Comparison of ENCODE assay signal across 9 cellular contexts in genomic region chr17:77449373-77449907, GRCh38.
DNase-seq lines count a peak whose midpoint lies in the region; ATAC-seq and TF ChIP-seq lines count a peak whose summit lies in the region.
"Had no signal": no experiment of that assay in that cellular context is flagged by ENCODE, and none has a peak within 500 bp of the region (broad histone marks: within the 10 kb centered on the region; RNA-seq: fewer than 3 reads in every experiment).

No MANE protein-coding gene starts in this region.

- no peak overlapping the region for H3K4me2 ChIP-seq in H9 (ENCODE audit: insufficient read depth, insufficient read length, low read length)

- H3K14ac ChIP-seq in H9 (ENCODE audit: insufficient read depth, low read length) = no peak overlapping the region; the same call in 1 of the 2 replicates

- H3K23me2 ChIP-seq in H9 (ENCODE audit: insufficient read length, low read depth, low read length, poor library complexity, severe bottlenecking) = peaks cover 18% of the 10 kb centered on the region

- WGBS in H9 (ENCODE audit: extremely low coverage, insufficient read length, low lambda C conversion rate) = no CpG with 5 or more reads among the region's 9 CpGs

- H3K27ac Mint-ChIP-seq in H9 (peak overlapping the region; percentile 81 to 84 (median 82); a peak in 6 of 7 replicates), immature natural killer cell (peak overlapping the region; percentile 71 to 99 (median 93))
- H3K27ac Mint-ChIP-seq in activated T-cell treated with anti-CD3 and anti-CD28 coated beads, Interleukin-2, amount 50 U/mL, for 72 hours = peak overlapping the region; percentile 97
- H3K27ac Mint-ChIP-seq in stimulated activated effector memory CD8-positive, alpha-beta T cell treated with anti-CD3 and anti-CD28 coated beads, Interleukin-12 subunit alpha, Interleukin-12 subunit beta, amount 100 ng/mL, for 72 hours = peak overlapping the region; percentile 98

- peaks cover 3% of the 10 kb centered on the region for H4K20me1 ChIP-seq in H9 (ENCODE audit: control insufficient read depth, insufficient read depth, insufficient read length)

- no peak for ATAC-seq in activated T-cell treated with anti-CD3 and anti-CD28 coated beads, Interleukin-2, amount 50 U/mL, for 72 hours (replicated peaks in 1 of 2)
- ATAC-seq in stimulated activated effector memory CD8-positive, alpha-beta T cell treated with anti-CD3 and anti-CD28 coated beads, Interleukin-12 subunit alpha, Interleukin-12 subunit beta, amount 100 ng/mL, for 72 hours = no peak
- no peak for ATAC-seq in GM18909 (IDR thresholded peaks at IDR 0.05; ENCODE audit: poor library complexity, unreplicated experiment)

- DNase-seq in H9 = no peak
- DNase-seq in activated T-cell treated with anti-CD3 and anti-CD28 coated beads, Interleukin-2, amount 50 U/mL, for 72 hours = no peak
- no peak for DNase-seq in immature natural killer cell
- no peak for DNase-seq in stimulated activated effector memory CD8-positive, alpha-beta T cell treated with anti-CD3 and anti-CD28 coated beads, Interleukin-12 subunit alpha, Interleukin-12 subunit beta, amount 100 ng/mL, for 72 hours (ENCODE audit: low spot score in 2 of 2)
- DNase-seq in DMS153 treated with DMSO at 0.1 percent for 48 hours (lab: John Stamatoyannopoulos, UW; ENCODE audit: unreplicated experiment) = no peak
- no peak for DNase-seq in stimulated activated CD4-positive, alpha-beta T cell treated with anti-CD3 and anti-CD28 coated beads, Interleukin-12 subunit alpha, Interleukin-12 subunit beta, amount 100 ng/mL, for 4 hours
- no peak for DNase-seq in mucosa of gallbladder (ENCODE audit: low spot score)
- DNase-seq: NCI-H748 treated with DMSO at 0.1 percent for 48 hours had no signal

- H2BK15ac ChIP-seq in H9 (ENCODE audit: low read depth, low read length) = no peak overlapping the region

- H3K27me3 Mint-ChIP-seq in H9 (ENCODE audit: low read depth) (no peaks in the 10 kb centered on the region; the same call in 1 of the 2 replicates), immature natural killer cell (ENCODE audit: low read depth in 3 of 3) (peaks cover 20 to 30% (median 26%) of the 10 kb centered on the region in 3 donors)
- H3K27me3 Mint-ChIP-seq in activated T-cell treated with anti-CD3 and anti-CD28 coated beads, Interleukin-2, amount 50 U/mL, for 72 hours (ENCODE audit: low read depth) = no peaks in the 10 kb centered on the region

- H3T11ph ChIP-seq in H9 (ENCODE audit: low read length) = no peak overlapping the region

- H3K27me3 ChIP-seq in H9 (ENCODE audit: insufficient read depth, low read length) = no peaks in the 10 kb centered on the region

- H3K36me3 Mint-ChIP-seq in H9 (ENCODE audit: insufficient read depth in 1 of 3, low read depth in 3 of 3) (peaks cover 0 to 2% (median 0%) of the 10 kb centered on the region in 3 experiments; a peak in 3 of 7 replicates), immature natural killer cell (peaks cover 0 to 4% (median 0%) of the 10 kb centered on the region in 3 donors)
- peaks cover 10 to 14% of the 10 kb centered on the region in 2 donors for H3K36me3 Mint-ChIP-seq in activated T-cell treated with anti-CD3 and anti-CD28 coated beads, Interleukin-2, amount 50 U/mL, for 72 hours (ENCODE audit: insufficient read depth in 2 of 2)
- H3K36me3 Mint-ChIP-seq in stimulated activated effector memory CD8-positive, alpha-beta T cell treated with anti-CD3 and anti-CD28 coated beads, Interleukin-12 subunit alpha, Interleukin-12 subunit beta, amount 100 ng/mL, for 72 hours = peaks cover 98% of the 10 kb centered on the region

- H3K4ac ChIP-seq in H9 (ENCODE audit: low read depth, low read length) = no peak overlapping the region

- H4K5ac ChIP-seq in H9 (ENCODE audit: insufficient read length, low read depth, low read length) = no peak overlapping the region

- H2AK5ac ChIP-seq in H9 (ENCODE audit: insufficient read length, low read length) = no peak overlapping the region

- no peak overlapping the region for H2BK12ac ChIP-seq in H9 (ENCODE audit: insufficient read length, low read depth, low read length)

- H3K9me3 ChIP-seq in H9 (ENCODE audit: control insufficient read depth, low read depth, low read length) = no peaks in the 10 kb centered on the region

- no peak overlapping the region for H3K23ac ChIP-seq in H9 (ENCODE audit: insufficient read length, low read depth, low read length)

- no peak overlapping the region for H3K18ac ChIP-seq in H9 (ENCODE audit: insufficient read length, low read depth, low read length)

- H2AFZ ChIP-seq in H9 (ENCODE audit: low read length) = no peak overlapping the region

- no peak overlapping the region for H2BK5ac ChIP-seq in H9 (ENCODE audit: insufficient read length, low read length)

- H3K4me3 Mint-ChIP-seq in H9 (peak overlapping the region in 1 of 2 experiments; percentile 91; a peak in 2 of 5 replicates), immature natural killer cell (peak overlapping the region; percentile 89 to 97 (median 96))
- peak overlapping the region; percentile 97 to 99 for H3K4me3 Mint-ChIP-seq in activated T-cell treated with anti-CD3 and anti-CD28 coated beads, Interleukin-2, amount 50 U/mL, for 72 hours
- H3K4me3 Mint-ChIP-seq in stimulated activated effector memory CD8-positive, alpha-beta T cell treated with anti-CD3 and anti-CD28 coated beads, Interleukin-12 subunit alpha, Interleukin-12 subunit beta, amount 100 ng/mL, for 72 hours = peak overlapping the region; percentile 86

- H3K9me3 Mint-ChIP-seq in H9 = no peaks in the 10 kb centered on the region; a peak in 1 of 5 replicates
- no peaks in the 10 kb centered on the region for H3K9me3 Mint-ChIP-seq in activated T-cell treated with anti-CD3 and anti-CD28 coated beads, Interleukin-2, amount 50 U/mL, for 72 hours
- peaks cover 0 to 1% (median 0%) of the 10 kb centered on the region in 6 donors for H3K9me3 Mint-ChIP-seq in immature natural killer cell
- H3K9me3 Mint-ChIP-seq in stimulated activated effector memory CD8-positive, alpha-beta T cell treated with anti-CD3 and anti-CD28 coated beads, Interleukin-12 subunit alpha, Interleukin-12 subunit beta, amount 100 ng/mL, for 72 hours = no peaks in the 10 kb centered on the region

- no peak overlapping the region for H4K91ac ChIP-seq in H9 (ENCODE audit: insufficient read length, low read depth, low read length)

- H3K4me1 Mint-ChIP-seq in H9 (peaks cover 44 to 58% of the 10 kb centered on the region in 2 experiments), immature natural killer cell (peaks cover 88 to 89% of the 10 kb centered on the region in 2 donors)
- H3K4me1 Mint-ChIP-seq in activated T-cell treated with anti-CD3 and anti-CD28 coated beads, Interleukin-2, amount 50 U/mL, for 72 hours (ENCODE audit: low read depth) = peaks cover 80% of the 10 kb centered on the region
- peaks cover 66% of the 10 kb centered on the region for H3K4me1 Mint-ChIP-seq in stimulated activated effector memory CD8-positive, alpha-beta T cell treated with anti-CD3 and anti-CD28 coated beads, Interleukin-12 subunit alpha, Interleukin-12 subunit beta, amount 100 ng/mL, for 72 hours

- H3K79me1 ChIP-seq in H9 (ENCODE audit: insufficient read depth, low read depth, low read length, poor library complexity, severe bottlenecking) = peaks cover 10% of the 10 kb centered on the region

- no peak for TF ChIP-seq CTCF in H9 (conservative IDR thresholded peaks at IDR 0.05)

- no peak overlapping the region for H4K8ac ChIP-seq in H9 (replicated peaks; ENCODE audit: insufficient read length, low read depth, low read length)

- H2BK120ac ChIP-seq in H9 (ENCODE audit: low read depth, low read length, poor library complexity, severe bottlenecking) = no peak overlapping the region

- peaks cover 9% of the 10 kb centered on the region; the same call in 1 of the 2 replicates for H3K79me2 ChIP-seq in H9 (ENCODE audit: insufficient read depth, low read length)

- no peak overlapping the region for H2BK20ac ChIP-seq in H9 (ENCODE audit: low read depth, low read length, poor library complexity, severe bottlenecking)

- peaks cover 11% of the 10 kb centered on the region; the same call in 1 of the 2 replicates for H3K4me1 ChIP-seq in H9 (ENCODE audit: insufficient read depth, low read length)

- H3K27ac ChIP-seq in H9 (ENCODE audit: insufficient read length, low read depth, low read length) = no peak overlapping the region

- no peak overlapping the region for H3K9ac ChIP-seq in H9 (ENCODE audit: extremely low read depth, insufficient read length, low read length)

- H3K56ac ChIP-seq in H9 (ENCODE audit: insufficient read length, low read depth, low read length) = no peak overlapping the region
